In the genomic region with DNA sequence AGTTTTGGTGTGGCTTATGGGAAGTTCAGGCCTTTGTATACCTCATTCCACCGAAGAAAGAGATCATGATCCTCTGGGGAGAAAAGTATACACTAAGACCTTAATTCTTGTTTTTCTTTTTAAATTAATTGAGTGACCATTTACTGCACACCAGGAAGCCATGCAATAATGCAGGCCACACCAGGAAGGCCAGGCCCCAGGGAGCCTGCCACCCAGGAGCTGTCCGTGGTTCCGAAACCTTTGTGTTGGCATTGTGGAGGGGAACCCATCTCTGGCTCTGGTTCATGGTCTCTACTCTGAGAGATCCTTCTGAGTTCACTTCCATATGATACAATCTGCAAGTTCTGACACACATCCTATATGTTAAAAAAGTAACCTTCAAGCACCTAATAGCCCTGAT, we compare ENCODE assay signal across 2 cellular contexts.
TF ChIP-seq lines count a peak whose summit lies in the region.

No MANE protein-coding gene starts in this region.

TF ChIP-seq in IMR-90, 13 proteins besides CTCF, POLR2A, EP300 and RAD21 (continued from another document):
- TF ChIP-seq, protein P1, sequence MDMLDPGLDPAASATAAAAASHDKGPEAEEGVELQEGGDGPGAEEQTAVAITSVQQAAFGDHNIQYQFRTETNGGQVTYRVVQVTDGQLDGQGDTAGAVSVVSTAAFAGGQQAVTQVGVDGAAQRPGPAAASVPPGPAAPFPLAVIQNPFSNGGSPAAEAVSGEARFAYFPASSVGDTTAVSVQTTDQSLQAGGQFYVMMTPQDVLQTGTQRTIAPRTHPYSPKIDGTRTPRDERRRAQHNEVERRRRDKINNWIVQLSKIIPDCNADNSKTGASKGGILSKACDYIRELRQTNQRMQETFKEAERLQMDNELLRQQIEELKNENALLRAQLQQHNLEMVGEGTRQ (IDR thresholded peaks at IDR 0.05; ENCODE audit: low read depth, low read length), result no peak
- TF ChIP-seq RCOR1 (IDR thresholded peaks at IDR 0.05; ENCODE audit: insufficient replicate concordance, low read length) (no peak), MXI1 (IDR thresholded peaks at IDR 0.05; ENCODE audit: borderline replicate concordance, low read depth, low read length) (no peak), RFX5 (IDR thresholded peaks at IDR 0.05; ENCODE audit: low read depth, low read length) (no peak)
- TF ChIP-seq, protein P2, sequence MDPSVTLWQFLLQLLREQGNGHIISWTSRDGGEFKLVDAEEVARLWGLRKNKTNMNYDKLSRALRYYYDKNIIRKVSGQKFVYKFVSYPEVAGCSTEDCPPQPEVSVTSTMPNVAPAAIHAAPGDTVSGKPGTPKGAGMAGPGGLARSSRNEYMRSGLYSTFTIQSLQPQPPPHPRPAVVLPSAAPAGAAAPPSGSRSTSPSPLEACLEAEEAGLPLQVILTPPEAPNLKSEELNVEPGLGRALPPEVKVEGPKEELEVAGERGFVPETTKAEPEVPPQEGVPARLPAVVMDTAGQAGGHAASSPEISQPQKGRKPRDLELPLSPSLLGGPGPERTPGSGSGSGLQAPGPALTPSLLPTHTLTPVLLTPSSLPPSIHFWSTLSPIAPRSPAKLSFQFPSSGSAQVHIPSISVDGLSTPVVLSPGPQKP (IDR thresholded peaks at IDR 0.05; ENCODE audit: borderline replicate concordance, low read depth, low read length), result no peak

TF ChIP-seq in WTC11, 78 proteins besides CTCF, POLR2A, EP300 and RAD21 (continued from another document and continues in another):
- TF ChIP-seq, protein P3, sequence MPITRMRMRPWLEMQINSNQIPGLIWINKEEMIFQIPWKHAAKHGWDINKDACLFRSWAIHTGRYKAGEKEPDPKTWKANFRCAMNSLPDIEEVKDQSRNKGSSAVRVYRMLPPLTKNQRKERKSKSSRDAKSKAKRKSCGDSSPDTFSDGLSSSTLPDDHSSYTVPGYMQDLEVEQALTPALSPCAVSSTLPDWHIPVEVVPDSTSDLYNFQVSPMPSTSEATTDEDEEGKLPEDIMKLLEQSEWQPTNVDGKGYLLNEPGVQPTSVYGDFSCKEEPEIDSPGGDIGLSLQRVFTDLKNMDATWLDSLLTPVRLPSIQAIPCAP (CRISPR knock-in tag; IDR thresholded peaks at IDR 0.05), result no peak
- TF ChIP-seq ZNF219 (CRISPR knock-in tag; IDR thresholded peaks at IDR 0.05; ENCODE audit: borderline replicate concordance) (no peak), CBFB (CRISPR knock-in tag; IDR thresholded peaks at IDR 0.05; ENCODE audit: low read depth) (no peak), EMX1 (CRISPR knock-in tag; IDR thresholded peaks at IDR 0.05) (no peak), NFE2L1 (CRISPR knock-in tag; IDR thresholded peaks at IDR 0.05) (0 out of 2 replicates have a peak, but pooled peaks have one; percentile 30), JUN (CRISPR knock-in tag; IDR thresholded peaks at IDR 0.05) (peak; percentile 87), ZNF121 (CRISPR knock-in tag; IDR thresholded peaks at IDR 0.05) (no peak), ZNF232 (CRISPR knock-in tag; IDR thresholded peaks at IDR 0.05) (peak; percentile 66; the same call in 1 of the 2 replicates), TEAD4 (CRISPR knock-in tag; IDR thresholded peaks at IDR 0.05) (0 out of 2 replicates have a peak, but pooled peaks have one; percentile 57), ELF4 (CRISPR knock-in tag; IDR thresholded peaks at IDR 0.05; ENCODE audit: low read depth) (no peak), NFATC4 (CRISPR knock-in tag; IDR thresholded peaks at IDR 0.05) (no peak), FOXP1 (CRISPR knock-in tag; IDR thresholded peaks at IDR 0.05; ENCODE audit: borderline replicate concordance) (no peak), FOXK1 (CRISPR knock-in tag; IDR thresholded peaks at IDR 0.05) (peak; percentile 41; the same call in 1 of the 2 replicates), CREM (CRISPR knock-in tag; IDR thresholded peaks at IDR 0.05) (0 out of 2 replicates have a peak, but pooled peaks have one; percentile 51), ZNF423 (CRISPR knock-in tag; IDR thresholded peaks at IDR 0.05) (peak; percentile 99), RELA (CRISPR knock-in tag; IDR thresholded peaks at IDR 0.05; ENCODE audit: borderline replicate concordance) (no peak), OVOL2 (CRISPR knock-in tag; IDR thresholded peaks at IDR 0.05; ENCODE audit: borderline replicate concordance) (no peak), NR3C1 (CRISPR knock-in tag; conservative IDR thresholded peaks at IDR 0.05; ENCODE audit: low read depth) (no peak), ZNF416 (CRISPR knock-in tag; IDR thresholded peaks at IDR 0.05) (no peak), SMAD3 (CRISPR knock-in tag; IDR thresholded peaks at IDR 0.05; ENCODE audit: borderline replicate concordance) (0 out of 2 replicates have a peak, but pooled peaks have one; percentile 42), JAZF1 (CRISPR knock-in tag; IDR thresholded peaks at IDR 0.05) (no peak)
- TF ChIP-seq, protein P4, sequence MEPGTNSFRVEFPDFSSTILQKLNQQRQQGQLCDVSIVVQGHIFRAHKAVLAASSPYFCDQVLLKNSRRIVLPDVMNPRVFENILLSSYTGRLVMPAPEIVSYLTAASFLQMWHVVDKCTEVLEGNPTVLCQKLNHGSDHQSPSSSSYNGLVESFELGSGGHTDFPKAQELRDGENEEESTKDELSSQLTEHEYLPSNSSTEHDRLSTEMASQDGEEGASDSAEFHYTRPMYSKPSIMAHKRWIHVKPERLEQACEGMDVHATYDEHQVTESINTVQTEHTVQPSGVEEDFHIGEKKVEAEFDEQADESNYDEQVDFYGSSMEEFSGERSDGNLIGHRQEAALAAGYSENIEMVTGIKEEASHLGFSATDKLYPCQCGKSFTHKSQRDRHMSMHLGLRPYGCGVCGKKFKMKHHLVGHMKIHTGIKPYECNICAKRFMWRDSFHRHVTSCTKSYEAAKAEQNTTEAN (CRISPR knock-in tag; IDR thresholded peaks at IDR 0.05), result no peak
- TF ChIP-seq, protein P5, sequence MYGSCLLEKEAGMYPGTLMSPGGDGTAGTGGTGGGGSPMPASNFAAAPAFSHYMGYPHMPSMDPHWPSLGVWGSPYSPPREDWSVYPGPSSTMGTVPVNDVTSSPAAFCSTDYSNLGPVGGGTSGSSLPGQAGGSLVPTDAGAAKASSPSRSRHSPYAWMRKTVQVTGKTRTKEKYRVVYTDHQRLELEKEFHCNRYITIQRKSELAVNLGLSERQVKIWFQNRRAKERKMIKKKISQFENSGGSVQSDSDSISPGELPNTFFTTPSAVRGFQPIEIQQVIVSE (CRISPR knock-in tag; IDR thresholded peaks at IDR 0.05; ENCODE audit: borderline replicate concordance), result no peak
- TF ChIP-seq, protein P1 (CRISPR knock-in tag; IDR thresholded peaks at IDR 0.05), result no peak
- TF ChIP-seq, protein P6, sequence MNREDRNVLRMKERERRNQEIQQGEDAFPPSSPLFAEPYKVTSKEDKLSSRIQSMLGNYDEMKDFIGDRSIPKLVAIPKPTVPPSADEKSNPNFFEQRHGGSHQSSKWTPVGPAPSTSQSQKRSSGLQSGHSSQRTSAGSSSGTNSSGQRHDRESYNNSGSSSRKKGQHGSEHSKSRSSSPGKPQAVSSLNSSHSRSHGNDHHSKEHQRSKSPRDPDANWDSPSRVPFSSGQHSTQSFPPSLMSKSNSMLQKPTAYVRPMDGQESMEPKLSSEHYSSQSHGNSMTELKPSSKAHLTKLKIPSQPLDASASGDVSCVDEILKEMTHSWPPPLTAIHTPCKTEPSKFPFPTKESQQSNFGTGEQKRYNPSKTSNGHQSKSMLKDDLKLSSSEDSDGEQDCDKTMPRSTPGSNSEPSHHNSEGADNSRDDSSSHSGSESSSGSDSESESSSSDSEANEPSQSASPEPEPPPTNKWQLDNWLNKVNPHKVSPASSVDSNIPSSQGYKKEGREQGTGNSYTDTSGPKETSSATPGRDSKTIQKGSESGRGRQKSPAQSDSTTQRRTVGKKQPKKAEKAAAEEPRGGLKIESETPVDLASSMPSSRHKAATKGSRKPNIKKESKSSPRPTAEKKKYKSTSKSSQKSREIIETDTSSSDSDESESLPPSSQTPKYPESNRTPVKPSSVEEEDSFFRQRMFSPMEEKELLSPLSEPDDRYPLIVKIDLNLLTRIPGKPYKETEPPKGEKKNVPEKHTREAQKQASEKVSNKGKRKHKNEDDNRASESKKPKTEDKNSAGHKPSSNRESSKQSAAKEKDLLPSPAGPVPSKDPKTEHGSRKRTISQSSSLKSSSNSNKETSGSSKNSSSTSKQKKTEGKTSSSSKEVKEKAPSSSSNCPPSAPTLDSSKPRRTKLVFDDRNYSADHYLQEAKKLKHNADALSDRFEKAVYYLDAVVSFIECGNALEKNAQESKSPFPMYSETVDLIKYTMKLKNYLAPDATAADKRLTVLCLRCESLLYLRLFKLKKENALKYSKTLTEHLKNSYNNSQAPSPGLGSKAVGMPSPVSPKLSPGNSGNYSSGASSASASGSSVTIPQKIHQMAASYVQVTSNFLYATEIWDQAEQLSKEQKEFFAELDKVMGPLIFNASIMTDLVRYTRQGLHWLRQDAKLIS (CRISPR knock-in tag; IDR thresholded peaks at IDR 0.05; ENCODE audit: borderline replicate concordance), result no peak
- TF ChIP-seq, protein P7, sequence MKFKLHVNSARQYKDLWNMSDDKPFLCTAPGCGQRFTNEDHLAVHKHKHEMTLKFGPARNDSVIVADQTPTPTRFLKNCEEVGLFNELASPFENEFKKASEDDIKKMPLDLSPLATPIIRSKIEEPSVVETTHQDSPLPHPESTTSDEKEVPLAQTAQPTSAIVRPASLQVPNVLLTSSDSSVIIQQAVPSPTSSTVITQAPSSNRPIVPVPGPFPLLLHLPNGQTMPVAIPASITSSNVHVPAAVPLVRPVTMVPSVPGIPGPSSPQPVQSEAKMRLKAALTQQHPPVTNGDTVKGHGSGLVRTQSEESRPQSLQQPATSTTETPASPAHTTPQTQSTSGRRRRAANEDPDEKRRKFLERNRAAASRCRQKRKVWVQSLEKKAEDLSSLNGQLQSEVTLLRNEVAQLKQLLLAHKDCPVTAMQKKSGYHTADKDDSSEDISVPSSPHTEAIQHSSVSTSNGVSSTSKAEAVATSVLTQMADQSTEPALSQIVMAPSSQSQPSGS (CRISPR knock-in tag; IDR thresholded peaks at IDR 0.05; ENCODE audit: borderline replicate concordance, low read depth), result no peak
- TF ChIP-seq, protein P8, sequence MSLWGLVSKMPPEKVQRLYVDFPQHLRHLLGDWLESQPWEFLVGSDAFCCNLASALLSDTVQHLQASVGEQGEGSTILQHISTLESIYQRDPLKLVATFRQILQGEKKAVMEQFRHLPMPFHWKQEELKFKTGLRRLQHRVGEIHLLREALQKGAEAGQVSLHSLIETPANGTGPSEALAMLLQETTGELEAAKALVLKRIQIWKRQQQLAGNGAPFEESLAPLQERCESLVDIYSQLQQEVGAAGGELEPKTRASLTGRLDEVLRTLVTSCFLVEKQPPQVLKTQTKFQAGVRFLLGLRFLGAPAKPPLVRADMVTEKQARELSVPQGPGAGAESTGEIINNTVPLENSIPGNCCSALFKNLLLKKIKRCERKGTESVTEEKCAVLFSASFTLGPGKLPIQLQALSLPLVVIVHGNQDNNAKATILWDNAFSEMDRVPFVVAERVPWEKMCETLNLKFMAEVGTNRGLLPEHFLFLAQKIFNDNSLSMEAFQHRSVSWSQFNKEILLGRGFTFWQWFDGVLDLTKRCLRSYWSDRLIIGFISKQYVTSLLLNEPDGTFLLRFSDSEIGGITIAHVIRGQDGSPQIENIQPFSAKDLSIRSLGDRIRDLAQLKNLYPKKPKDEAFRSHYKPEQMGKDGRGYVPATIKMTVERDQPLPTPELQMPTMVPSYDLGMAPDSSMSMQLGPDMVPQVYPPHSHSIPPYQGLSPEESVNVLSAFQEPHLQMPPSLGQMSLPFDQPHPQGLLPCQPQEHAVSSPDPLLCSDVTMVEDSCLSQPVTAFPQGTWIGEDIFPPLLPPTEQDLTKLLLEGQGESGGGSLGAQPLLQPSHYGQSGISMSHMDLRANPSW (CRISPR knock-in tag; conservative IDR thresholded peaks at IDR 0.05; ENCODE audit: low read depth), result no peak
- TF ChIP-seq, protein P9, sequence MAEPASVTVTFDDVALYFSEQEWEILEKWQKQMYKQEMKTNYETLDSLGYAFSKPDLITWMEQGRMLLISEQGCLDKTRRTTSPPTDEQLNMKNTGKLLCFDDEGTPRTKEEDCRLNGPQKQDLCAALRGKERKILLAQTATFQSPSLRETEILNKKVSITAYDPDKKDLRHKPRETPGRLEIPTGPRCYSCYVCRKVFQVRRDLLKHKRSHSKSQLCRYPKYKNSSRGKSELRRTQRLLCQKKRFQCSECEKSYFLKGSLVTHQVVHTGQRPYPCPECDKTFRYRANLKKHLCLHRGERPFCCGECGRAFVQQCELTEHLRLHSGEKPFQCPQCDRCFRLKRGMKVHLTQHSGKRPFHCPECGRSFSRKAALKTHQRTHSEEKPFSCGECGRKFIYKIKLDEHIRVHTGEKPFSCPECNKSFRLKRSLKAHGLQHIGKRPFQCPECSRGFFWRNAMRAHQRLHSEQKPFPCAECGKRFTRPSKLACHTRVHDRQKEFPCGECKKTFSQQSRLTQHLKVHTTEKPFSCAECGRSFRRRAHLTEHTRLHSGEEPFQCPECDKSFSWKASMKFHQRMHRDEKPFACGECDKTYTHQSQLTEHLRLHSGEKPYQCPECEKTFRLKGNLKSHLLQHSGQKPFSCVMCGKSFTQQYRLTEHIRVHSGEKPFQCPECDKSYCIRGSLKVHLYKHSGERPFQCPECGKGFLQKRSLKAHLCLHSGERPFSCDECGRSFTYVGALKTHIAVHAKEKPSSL (CRISPR knock-in tag; conservative IDR thresholded peaks at IDR 0.05), result no peak
- TF ChIP-seq, protein P10, sequence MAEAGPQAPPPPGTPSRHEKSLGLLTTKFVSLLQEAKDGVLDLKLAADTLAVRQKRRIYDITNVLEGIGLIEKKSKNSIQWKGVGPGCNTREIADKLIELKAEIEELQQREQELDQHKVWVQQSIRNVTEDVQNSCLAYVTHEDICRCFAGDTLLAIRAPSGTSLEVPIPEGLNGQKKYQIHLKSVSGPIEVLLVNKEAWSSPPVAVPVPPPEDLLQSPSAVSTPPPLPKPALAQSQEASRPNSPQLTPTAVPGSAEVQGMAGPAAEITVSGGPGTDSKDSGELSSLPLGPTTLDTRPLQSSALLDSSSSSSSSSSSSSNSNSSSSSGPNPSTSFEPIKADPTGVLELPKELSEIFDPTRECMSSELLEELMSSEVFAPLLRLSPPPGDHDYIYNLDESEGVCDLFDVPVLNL (CRISPR knock-in tag; IDR thresholded peaks at IDR 0.05; ENCODE audit: borderline replicate concordance, low read depth), result no peak
- TF ChIP-seq, protein P11, sequence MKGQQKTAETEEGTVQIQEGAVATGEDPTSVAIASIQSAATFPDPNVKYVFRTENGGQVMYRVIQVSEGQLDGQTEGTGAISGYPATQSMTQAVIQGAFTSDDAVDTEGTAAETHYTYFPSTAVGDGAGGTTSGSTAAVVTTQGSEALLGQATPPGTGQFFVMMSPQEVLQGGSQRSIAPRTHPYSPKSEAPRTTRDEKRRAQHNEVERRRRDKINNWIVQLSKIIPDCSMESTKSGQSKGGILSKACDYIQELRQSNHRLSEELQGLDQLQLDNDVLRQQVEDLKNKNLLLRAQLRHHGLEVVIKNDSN (CRISPR knock-in tag; IDR thresholded peaks at IDR 0.05), result no peak
- TF ChIP-seq, protein P12, sequence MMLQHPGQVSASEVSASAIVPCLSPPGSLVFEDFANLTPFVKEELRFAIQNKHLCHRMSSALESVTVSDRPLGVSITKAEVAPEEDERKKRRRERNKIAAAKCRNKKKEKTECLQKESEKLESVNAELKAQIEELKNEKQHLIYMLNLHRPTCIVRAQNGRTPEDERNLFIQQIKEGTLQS (CRISPR knock-in tag; conservative IDR thresholded peaks at IDR 0.05), result no peak
